In genomic region chr5:14108170-14108996, GRCh38 we compare ENCODE assay signal across 1 cellular context.
A peak's percentile ranks its signal among the peaks of the same experiment; 100 is the strongest.
TF ChIP-seq lines count a peak whose summit lies in the region.

No MANE protein-coding gene starts in this region.

TF ChIP-seq in K562, 482 proteins besides CTCF, POLR2A, EP300 and RAD21 (continued from another document):
- TF ChIP-seq ATF2 (CRISPR knock-in tag; IDR thresholded peaks at IDR 0.05): no peak
- no peak for TF ChIP-seq SIX5 (IDR thresholded peaks at IDR 0.05; ENCODE audit: borderline replicate concordance in 1 of 2, insufficient read depth in 1 of 2, low read depth in 1 of 2, low read length in 2 of 2)
- 0 out of 2 replicates have a peak, but pooled peaks have one; percentile 15 for TF ChIP-seq RAD51 (IDR thresholded peaks at IDR 0.05; ENCODE audit: borderline replicate concordance, low read depth)
- no peak for TF ChIP-seq ARID1B (IDR thresholded peaks at IDR 0.05)
- TF ChIP-seq U2AF2 (optimal IDR thresholded peaks at IDR 0.05; ENCODE audit: low read depth, low read length): no peak
- TF ChIP-seq, protein P1, sequence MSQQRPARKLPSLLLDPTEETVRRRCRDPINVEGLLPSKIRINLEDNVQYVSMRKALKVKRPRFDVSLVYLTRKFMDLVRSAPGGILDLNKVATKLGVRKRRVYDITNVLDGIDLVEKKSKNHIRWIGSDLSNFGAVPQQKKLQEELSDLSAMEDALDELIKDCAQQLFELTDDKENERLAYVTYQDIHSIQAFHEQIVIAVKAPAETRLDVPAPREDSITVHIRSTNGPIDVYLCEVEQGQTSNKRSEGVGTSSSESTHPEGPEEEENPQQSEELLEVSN (IDR thresholded peaks at IDR 0.05; ENCODE audit: borderline replicate concordance in 1 of 2, extremely low read depth in 1 of 2, insufficient read depth in 1 of 2, insufficient read length in 1 of 2, low read depth in 1 of 2, low read length in 1 of 2, poor library complexity in 1 of 2, severe bottlenecking in 1 of 2): peak in 1 of 2 experiments; percentile 17
- TF ChIP-seq, protein P2, sequence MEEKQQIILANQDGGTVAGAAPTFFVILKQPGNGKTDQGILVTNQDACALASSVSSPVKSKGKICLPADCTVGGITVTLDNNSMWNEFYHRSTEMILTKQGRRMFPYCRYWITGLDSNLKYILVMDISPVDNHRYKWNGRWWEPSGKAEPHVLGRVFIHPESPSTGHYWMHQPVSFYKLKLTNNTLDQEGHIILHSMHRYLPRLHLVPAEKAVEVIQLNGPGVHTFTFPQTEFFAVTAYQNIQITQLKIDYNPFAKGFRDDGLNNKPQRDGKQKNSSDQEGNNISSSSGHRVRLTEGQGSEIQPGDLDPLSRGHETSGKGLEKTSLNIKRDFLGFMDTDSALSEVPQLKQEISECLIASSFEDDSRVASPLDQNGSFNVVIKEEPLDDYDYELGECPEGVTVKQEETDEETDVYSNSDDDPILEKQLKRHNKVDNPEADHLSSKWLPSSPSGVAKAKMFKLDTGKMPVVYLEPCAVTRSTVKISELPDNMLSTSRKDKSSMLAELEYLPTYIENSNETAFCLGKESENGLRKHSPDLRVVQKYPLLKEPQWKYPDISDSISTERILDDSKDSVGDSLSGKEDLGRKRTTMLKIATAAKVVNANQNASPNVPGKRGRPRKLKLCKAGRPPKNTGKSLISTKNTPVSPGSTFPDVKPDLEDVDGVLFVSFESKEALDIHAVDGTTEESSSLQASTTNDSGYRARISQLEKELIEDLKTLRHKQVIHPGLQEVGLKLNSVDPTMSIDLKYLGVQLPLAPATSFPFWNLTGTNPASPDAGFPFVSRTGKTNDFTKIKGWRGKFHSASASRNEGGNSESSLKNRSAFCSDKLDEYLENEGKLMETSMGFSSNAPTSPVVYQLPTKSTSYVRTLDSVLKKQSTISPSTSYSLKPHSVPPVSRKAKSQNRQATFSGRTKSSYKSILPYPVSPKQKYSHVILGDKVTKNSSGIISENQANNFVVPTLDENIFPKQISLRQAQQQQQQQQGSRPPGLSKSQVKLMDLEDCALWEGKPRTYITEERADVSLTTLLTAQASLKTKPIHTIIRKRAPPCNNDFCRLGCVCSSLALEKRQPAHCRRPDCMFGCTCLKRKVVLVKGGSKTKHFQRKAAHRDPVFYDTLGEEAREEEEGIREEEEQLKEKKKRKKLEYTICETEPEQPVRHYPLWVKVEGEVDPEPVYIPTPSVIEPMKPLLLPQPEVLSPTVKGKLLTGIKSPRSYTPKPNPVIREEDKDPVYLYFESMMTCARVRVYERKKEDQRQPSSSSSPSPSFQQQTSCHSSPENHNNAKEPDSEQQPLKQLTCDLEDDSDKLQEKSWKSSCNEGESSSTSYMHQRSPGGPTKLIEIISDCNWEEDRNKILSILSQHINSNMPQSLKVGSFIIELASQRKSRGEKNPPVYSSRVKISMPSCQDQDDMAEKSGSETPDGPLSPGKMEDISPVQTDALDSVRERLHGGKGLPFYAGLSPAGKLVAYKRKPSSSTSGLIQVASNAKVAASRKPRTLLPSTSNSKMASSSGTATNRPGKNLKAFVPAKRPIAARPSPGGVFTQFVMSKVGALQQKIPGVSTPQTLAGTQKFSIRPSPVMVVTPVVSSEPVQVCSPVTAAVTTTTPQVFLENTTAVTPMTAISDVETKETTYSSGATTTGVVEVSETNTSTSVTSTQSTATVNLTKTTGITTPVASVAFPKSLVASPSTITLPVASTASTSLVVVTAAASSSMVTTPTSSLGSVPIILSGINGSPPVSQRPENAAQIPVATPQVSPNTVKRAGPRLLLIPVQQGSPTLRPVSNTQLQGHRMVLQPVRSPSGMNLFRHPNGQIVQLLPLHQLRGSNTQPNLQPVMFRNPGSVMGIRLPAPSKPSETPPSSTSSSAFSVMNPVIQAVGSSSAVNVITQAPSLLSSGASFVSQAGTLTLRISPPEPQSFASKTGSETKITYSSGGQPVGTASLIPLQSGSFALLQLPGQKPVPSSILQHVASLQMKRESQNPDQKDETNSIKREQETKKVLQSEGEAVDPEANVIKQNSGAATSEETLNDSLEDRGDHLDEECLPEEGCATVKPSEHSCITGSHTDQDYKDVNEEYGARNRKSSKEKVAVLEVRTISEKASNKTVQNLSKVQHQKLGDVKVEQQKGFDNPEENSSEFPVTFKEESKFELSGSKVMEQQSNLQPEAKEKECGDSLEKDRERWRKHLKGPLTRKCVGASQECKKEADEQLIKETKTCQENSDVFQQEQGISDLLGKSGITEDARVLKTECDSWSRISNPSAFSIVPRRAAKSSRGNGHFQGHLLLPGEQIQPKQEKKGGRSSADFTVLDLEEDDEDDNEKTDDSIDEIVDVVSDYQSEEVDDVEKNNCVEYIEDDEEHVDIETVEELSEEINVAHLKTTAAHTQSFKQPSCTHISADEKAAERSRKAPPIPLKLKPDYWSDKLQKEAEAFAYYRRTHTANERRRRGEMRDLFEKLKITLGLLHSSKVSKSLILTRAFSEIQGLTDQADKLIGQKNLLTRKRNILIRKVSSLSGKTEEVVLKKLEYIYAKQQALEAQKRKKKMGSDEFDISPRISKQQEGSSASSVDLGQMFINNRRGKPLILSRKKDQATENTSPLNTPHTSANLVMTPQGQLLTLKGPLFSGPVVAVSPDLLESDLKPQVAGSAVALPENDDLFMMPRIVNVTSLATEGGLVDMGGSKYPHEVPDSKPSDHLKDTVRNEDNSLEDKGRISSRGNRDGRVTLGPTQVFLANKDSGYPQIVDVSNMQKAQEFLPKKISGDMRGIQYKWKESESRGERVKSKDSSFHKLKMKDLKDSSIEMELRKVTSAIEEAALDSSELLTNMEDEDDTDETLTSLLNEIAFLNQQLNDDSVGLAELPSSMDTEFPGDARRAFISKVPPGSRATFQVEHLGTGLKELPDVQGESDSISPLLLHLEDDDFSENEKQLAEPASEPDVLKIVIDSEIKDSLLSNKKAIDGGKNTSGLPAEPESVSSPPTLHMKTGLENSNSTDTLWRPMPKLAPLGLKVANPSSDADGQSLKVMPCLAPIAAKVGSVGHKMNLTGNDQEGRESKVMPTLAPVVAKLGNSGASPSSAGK (IDR thresholded peaks at IDR 0.05): peak; percentile 38; the same call in 1 of the 2 replicates
- TF ChIP-seq MYC (IDR thresholded peaks at IDR 0.05; ENCODE audit: low read depth, low read length): peak; percentile 60; the same call in 1 of the 2 replicates
- no peak for TF ChIP-seq MYC (CRISPR knock-in tag; IDR thresholded peaks at IDR 0.05; ENCODE audit: borderline replicate concordance, low read depth)
- no peak for TF ChIP-seq FOXP4 (CRISPR knock-in tag; IDR thresholded peaks at IDR 0.05; ENCODE audit: borderline replicate concordance)
- TF ChIP-seq SNAPC5 (CRISPR knock-in tag; IDR thresholded peaks at IDR 0.05): no peak
- peak; percentile 56; the same call in 1 of the 2 replicates for TF ChIP-seq L3MBTL2 (IDR thresholded peaks at IDR 0.05)
- TF ChIP-seq THRAP3 (IDR thresholded peaks at IDR 0.05; ENCODE audit: borderline replicate concordance): no peak
- TF ChIP-seq ILF3 (IDR thresholded peaks at IDR 0.05; ENCODE audit: borderline replicate concordance): no peak
- TF ChIP-seq, protein P3, sequence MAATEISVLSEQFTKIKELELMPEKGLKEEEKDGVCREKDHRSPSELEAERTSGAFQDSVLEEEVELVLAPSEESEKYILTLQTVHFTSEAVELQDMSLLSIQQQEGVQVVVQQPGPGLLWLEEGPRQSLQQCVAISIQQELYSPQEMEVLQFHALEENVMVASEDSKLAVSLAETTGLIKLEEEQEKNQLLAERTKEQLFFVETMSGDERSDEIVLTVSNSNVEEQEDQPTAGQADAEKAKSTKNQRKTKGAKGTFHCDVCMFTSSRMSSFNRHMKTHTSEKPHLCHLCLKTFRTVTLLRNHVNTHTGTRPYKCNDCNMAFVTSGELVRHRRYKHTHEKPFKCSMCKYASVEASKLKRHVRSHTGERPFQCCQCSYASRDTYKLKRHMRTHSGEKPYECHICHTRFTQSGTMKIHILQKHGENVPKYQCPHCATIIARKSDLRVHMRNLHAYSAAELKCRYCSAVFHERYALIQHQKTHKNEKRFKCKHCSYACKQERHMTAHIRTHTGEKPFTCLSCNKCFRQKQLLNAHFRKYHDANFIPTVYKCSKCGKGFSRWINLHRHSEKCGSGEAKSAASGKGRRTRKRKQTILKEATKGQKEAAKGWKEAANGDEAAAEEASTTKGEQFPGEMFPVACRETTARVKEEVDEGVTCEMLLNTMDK (IDR thresholded peaks at IDR 0.05; ENCODE audit: borderline replicate concordance, insufficient read depth, low read depth, low read length, poor library complexity, severe bottlenecking): peak; percentile 50
- TF ChIP-seq NRF1 (conservative IDR thresholded peaks at IDR 0.05 in 1 of 2, IDR thresholded peaks at IDR 0.05 in 1 of 2): no peak
- TF ChIP-seq KDM1A (IDR thresholded peaks at IDR 0.05): 0 out of 4 replicates have a peak, but pooled peaks of 1 of the 2 experiments have one; percentile 11
- TF ChIP-seq, protein P4, sequence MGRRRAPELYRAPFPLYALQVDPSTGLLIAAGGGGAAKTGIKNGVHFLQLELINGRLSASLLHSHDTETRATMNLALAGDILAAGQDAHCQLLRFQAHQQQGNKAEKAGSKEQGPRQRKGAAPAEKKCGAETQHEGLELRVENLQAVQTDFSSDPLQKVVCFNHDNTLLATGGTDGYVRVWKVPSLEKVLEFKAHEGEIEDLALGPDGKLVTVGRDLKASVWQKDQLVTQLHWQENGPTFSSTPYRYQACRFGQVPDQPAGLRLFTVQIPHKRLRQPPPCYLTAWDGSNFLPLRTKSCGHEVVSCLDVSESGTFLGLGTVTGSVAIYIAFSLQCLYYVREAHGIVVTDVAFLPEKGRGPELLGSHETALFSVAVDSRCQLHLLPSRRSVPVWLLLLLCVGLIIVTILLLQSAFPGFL (CRISPR knock-in tag; IDR thresholded peaks at IDR 0.05): no peak
- TF ChIP-seq, protein P5, sequence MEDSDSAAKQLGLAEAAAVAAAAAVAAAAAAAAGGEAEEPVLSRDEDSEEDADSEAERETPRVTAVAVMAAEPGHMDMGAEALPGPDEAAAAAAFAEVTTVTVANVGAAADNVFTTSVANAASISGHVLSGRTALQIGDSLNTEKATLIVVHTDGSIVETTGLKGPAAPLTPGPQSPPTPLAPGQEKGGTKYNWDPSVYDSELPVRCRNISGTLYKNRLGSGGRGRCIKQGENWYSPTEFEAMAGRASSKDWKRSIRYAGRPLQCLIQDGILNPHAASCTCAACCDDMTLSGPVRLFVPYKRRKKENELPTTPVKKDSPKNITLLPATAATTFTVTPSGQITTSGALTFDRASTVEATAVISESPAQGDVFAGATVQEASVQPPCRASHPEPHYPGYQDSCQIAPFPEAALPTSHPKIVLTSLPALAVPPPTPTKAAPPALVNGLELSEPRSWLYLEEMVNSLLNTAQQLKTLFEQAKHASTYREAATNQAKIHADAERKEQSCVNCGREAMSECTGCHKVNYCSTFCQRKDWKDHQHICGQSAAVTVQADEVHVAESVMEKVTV (CRISPR knock-in tag; IDR thresholded peaks at IDR 0.05): 0 out of 2 replicates have a peak, but pooled peaks have one; percentile 15
- no peak for TF ChIP-seq ZNF212 (CRISPR knock-in tag; IDR thresholded peaks at IDR 0.05)
- TF ChIP-seq RBM39 (optimal IDR thresholded peaks at IDR 0.05; ENCODE audit: low read depth, low read length): no peak
- peak; percentile 34; the same call in 1 of the 2 replicates for TF ChIP-seq KLF16 (IDR thresholded peaks at IDR 0.05)
